8 cellular contexts compared by ENCODE assay signal in the genomic region with DNA sequence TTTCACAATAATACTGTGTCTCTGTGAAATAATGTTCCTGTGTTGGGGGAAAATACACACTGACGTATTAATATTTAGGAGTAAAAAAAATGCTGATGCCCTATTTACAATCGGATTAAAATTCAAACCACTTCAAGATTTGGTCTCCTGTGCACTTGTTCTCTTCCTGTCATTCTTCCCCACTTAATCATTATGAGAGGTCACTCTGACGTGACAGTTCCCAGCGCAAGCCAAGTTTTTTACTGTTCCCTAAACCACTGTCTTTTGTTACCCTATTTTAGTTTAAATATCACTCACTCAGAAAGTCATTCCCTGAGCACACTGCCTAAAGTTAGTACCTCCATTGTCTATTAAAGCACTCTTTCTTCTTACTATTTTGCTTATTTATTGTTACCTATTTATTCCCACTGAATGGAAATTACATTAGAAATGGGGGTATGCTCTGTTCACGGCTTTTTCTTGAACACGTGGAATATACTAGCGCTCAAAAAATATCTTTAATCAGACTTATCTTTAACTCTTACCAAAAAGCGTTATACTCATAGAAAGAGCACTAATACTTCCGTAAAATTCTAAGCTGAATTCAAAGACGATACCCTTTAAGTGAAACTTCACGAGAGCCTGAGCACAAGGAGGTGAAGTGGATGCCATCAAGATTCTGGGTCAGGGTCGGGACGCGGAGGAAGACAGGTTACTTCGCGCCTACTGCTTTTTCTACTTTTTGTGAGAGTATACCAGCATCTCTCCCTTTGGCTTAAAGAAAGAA. TPM values are rescaled to one million over a fixed set of nuclear protein-coding genes. Genes with fewer than 3 reads are reported as not detected.
DNase-seq lines count a peak whose midpoint lies in the region; ATAC-seq and TF ChIP-seq lines count a peak whose summit lies in the region.

No MANE protein-coding gene starts in this region.

- peak overlapping the region; percentile 98 for H3K27ac Mint-ChIP-seq in activated B cell treated with CpG ODN at 0.5 μM for 24 hours

- H3K4me3 ChIP-seq in heart left ventricle = peak overlapping the region; percentile 32 to 96 (median 84)
- H3K4me3 ChIP-seq in retinal pigment epithelial cell (ENCODE audit: low read length) = peak overlapping the region; percentile 99

- ATAC-seq in activated T-cell treated with anti-CD3 and anti-CD28 coated beads, Interleukin-2, amount 50 U/mL, for 4 hours = peak; percentile 17 to 26
- peak; percentile 31 for ATAC-seq in HG02678 (IDR thresholded peaks at IDR 0.05; ENCODE audit: unreplicated experiment)
- ATAC-seq in activated B cell treated with CpG ODN at 0.5 μM for 24 hours (ENCODE audit: low read depth) = peak; percentile 45
- peak in 3 of 4 donors; percentile 11 to 38 (median 29) for ATAC-seq in heart left ventricle

- no peaks in the 10 kb centered on the region for H3K9me3 Mint-ChIP-seq in activated T-cell treated with anti-CD3 and anti-CD28 coated beads, Interleukin-2, amount 50 U/mL, for 4 hours
- no peaks in the 10 kb centered on the region for H3K9me3 Mint-ChIP-seq in activated B cell treated with CpG ODN at 0.5 μM for 24 hours

- H3K9me3 ChIP-seq in heart left ventricle = no peaks in the 10 kb centered on the region

- intact Hi-C loops in activated B cell treated with CpG ODN at 0.5 μM for 24 hours (cut with micrococcal nuclease) = loop anchor here (1.0 to 10.0 kb wide), 9 partner anchors 17 to 1241 kb away; a partner anchor contains a TSS
- intact Hi-C loops in heart left ventricle (cut with DNase I) = loop anchor here in 9 of 10 donors (1.0 to 10.0 kb wide), 7 partner anchors 42 to 55 kb away; a partner anchor contains a TSS

- WGBS in heart left ventricle, 4 donors = 1% methylated on average over 16 of the region's 16 CpGs

- no peaks in the 10 kb centered on the region for H3K27me3 Mint-ChIP-seq in activated T-cell treated with anti-CD3 and anti-CD28 coated beads, Interleukin-2, amount 50 U/mL, for 4 hours (ENCODE audit: low read depth)
- H3K27me3 Mint-ChIP-seq in activated B cell treated with CpG ODN at 0.5 μM for 24 hours = peaks cover 2% of the 10 kb centered on the region

- peaks cover 4 to 43% (median 30%) of the 10 kb centered on the region in 12 donors for H3K4me1 ChIP-seq in heart left ventricle

- TF ChIP-seq CTCF in activated B cell treated with CpG ODN at 0.5 μM for 24 hours (IDR thresholded peaks at IDR 0.05) = no peak
- no peak for TF ChIP-seq CTCF in heart left ventricle (IDR thresholded peaks at IDR 0.05)
- no peak for TF ChIP-seq CTCF in retinal pigment epithelial cell (conservative IDR thresholded peaks at IDR 0.05; ENCODE audit: low read depth, low read length)

- no peak for TF ChIP-seq POLR2A in heart left ventricle (IDR thresholded peaks at IDR 0.05)

- H3K27ac ChIP-seq in heart left ventricle = peak overlapping the region; percentile 82 to 99 (median 96)

- H3K4me1 Mint-ChIP-seq in activated T-cell treated with anti-CD3 and anti-CD28 coated beads, Interleukin-2, amount 50 U/mL, for 4 hours (ENCODE audit: low read depth) = peaks cover 45% of the 10 kb centered on the region
- H3K4me1 Mint-ChIP-seq in activated B cell treated with CpG ODN at 0.5 μM for 24 hours = peaks cover 55% of the 10 kb centered on the region

- H3K36me3 ChIP-seq in heart left ventricle = peaks cover 0 to 20% (median 10%) of the 10 kb centered on the region in 9 donors

- POLR2A ChIA-PET in activated B cell treated with CpG ODN at 0.5 μM for 24 hours (lab: Charles Lee) = interaction anchor here (0.6 to 4.4 kb wide), 6 partner anchors 14 to 393 kb away, joined by 3 to 56 read pairs (median 8); a partner anchor contains a TSS

- CTCF ChIA-PET in activated B cell treated with CpG ODN at 0.5 μM for 24 hours (lab: Charles Lee) = interaction anchor here (1.9 kb wide), 1 partner anchor 54 kb away, joined by 7 read pairs; a partner anchor contains a TSS

- DNase-seq in activated T-cell treated with anti-CD3 and anti-CD28 coated beads, Interleukin-2, amount 50 U/mL, for 4 hours = no peak
- no peak for DNase-seq in activated T-cell treated with anti-CD3 and anti-CD28 coated beads for 4 hours
- DNase-seq in NCI-H1105 (lab: John Stamatoyannopoulos, UW) = peak; percentile 5
- no peak for DNase-seq in activated B cell treated with CpG ODN at 0.5 μM for 24 hours
- no peak for DNase-seq in heart left ventricle
- DNase-seq in retinal pigment epithelial cell (ENCODE audit: low read depth) = no peak
- DNase-seq in effector CD8-positive, alpha-beta T cell (lab: John Stamatoyannopoulos, UW) = no peak

- H3K27me3 ChIP-seq in heart left ventricle = no peaks in the 10 kb centered on the region

- H3K36me3 Mint-ChIP-seq in activated T-cell treated with anti-CD3 and anti-CD28 coated beads, Interleukin-2, amount 50 U/mL, for 4 hours (ENCODE audit: insufficient read depth) = peaks cover 9% of the 10 kb centered on the region
- peaks cover 33% of the 10 kb centered on the region for H3K36me3 Mint-ChIP-seq in activated B cell treated with CpG ODN at 0.5 μM for 24 hours (ENCODE audit: low read depth)

- peak overlapping the region; percentile 94 for H3K4me3 Mint-ChIP-seq in activated T-cell treated with anti-CD3 and anti-CD28 coated beads, Interleukin-2, amount 50 U/mL, for 4 hours
- peak overlapping the region; percentile 98 for H3K4me3 Mint-ChIP-seq in activated B cell treated with CpG ODN at 0.5 μM for 24 hours

RNA-seq across cellular contexts. Expression of a gene that starts 0.7 kb away (rescaled TPM):
- total RNA-seq in activated T-cell treated with anti-CD3 and anti-CD28 coated beads, Interleukin-2, amount 50 U/mL, for 4 hours = 100 to 1,000 TPM; 485 to 528 (median 512) TPM
- total RNA-seq in activated B cell treated with CpG ODN at 0.5 μM for 24 hours = 204 and 208 TPM in 2 replicates
- total RNA-seq in heart left ventricle = 100 to 1,000 TPM; 121 to 232 (median 155) TPM
- polyA plus RNA-seq in heart left ventricle = 100 to 1,000 TPM; 206 to 208 TPM

RNA-seq across cellular contexts. Expression of a gene that starts 44.0 kb away (rescaled TPM):
- total RNA-seq in activated T-cell treated with anti-CD3 and anti-CD28 coated beads, Interleukin-2, amount 50 U/mL, for 4 hours = 10 to 100 TPM; 29.0 to 35.4 (median 34.4) TPM
- 36.5 and 40.5 TPM in 2 replicates for total RNA-seq in activated B cell treated with CpG ODN at 0.5 μM for 24 hours
- 10 to 100 TPM; 67.0 to 86.9 (median 78.3) TPM for total RNA-seq in heart left ventricle
- polyA plus RNA-seq in heart left ventricle = 10 to 100 TPM; 66.3 to 83.2 TPM

RNA-seq across cellular contexts. Expression of a gene that starts 54.4 kb away (rescaled TPM):
- total RNA-seq in activated T-cell treated with anti-CD3 and anti-CD28 coated beads, Interleukin-2, amount 50 U/mL, for 4 hours = 10 to 100 TPM; 12.2 to 17.4 (median 13.2) TPM
- total RNA-seq in activated B cell treated with CpG ODN at 0.5 μM for 24 hours (39.6 and 42.0 TPM in 2 replicates), heart left ventricle (10 to 100 TPM in 8 of 9 donors, 1 to 10 TPM in 1; 7.0 to 23.1 (median 16.0) TPM)
- 10 to 100 TPM in 1 of 2 donors, 1 to 10 TPM in 1; 5.6 to 11.7 TPM for polyA plus RNA-seq in heart left ventricle
